In the genomic region with DNA sequence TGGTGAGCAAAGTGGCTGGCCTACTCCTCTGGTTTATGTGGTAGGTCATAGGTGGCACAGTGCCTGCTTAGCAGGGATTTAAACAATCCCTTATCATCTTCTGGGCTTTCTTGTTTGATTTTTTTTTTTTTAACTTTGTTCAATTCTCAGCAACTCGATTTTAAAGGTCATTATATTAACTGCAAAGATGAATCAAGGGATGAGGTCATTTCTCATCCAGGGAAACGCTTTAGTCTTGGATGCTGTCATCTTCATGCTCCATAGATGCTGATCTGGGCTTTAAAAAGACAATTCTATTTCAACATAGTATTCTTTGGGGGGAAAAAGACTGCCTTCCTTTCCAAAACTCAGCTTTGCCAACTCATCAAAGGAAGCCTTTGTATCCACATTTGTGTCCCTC, we compare ENCODE assay signal across 1 cellular context.
TF ChIP-seq lines count a peak whose summit lies in the region.

No MANE protein-coding gene starts in this region.

TF ChIP-seq in IMR-90, 13 proteins besides CTCF, POLR2A, EP300 and RAD21 (continued from another document):
- TF ChIP-seq, protein P1, sequence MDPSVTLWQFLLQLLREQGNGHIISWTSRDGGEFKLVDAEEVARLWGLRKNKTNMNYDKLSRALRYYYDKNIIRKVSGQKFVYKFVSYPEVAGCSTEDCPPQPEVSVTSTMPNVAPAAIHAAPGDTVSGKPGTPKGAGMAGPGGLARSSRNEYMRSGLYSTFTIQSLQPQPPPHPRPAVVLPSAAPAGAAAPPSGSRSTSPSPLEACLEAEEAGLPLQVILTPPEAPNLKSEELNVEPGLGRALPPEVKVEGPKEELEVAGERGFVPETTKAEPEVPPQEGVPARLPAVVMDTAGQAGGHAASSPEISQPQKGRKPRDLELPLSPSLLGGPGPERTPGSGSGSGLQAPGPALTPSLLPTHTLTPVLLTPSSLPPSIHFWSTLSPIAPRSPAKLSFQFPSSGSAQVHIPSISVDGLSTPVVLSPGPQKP (IDR thresholded peaks at IDR 0.05; ENCODE audit: borderline replicate concordance, low read depth, low read length), result no peak
- no peak for TF ChIP-seq BHLHE40 (IDR thresholded peaks at IDR 0.05; ENCODE audit: low read depth, low read length)
- no peak for TF ChIP-seq RCOR1 (IDR thresholded peaks at IDR 0.05; ENCODE audit: insufficient replicate concordance, low read length)
- no peak for TF ChIP-seq CEBPB (IDR thresholded peaks at IDR 0.05; ENCODE audit: low read depth, low read length)
- TF ChIP-seq NFE2L2 (IDR thresholded peaks at IDR 0.05; ENCODE audit: low read depth, low read length), result no peak
- TF ChIP-seq, protein P2, sequence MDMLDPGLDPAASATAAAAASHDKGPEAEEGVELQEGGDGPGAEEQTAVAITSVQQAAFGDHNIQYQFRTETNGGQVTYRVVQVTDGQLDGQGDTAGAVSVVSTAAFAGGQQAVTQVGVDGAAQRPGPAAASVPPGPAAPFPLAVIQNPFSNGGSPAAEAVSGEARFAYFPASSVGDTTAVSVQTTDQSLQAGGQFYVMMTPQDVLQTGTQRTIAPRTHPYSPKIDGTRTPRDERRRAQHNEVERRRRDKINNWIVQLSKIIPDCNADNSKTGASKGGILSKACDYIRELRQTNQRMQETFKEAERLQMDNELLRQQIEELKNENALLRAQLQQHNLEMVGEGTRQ (IDR thresholded peaks at IDR 0.05; ENCODE audit: low read depth, low read length), result no peak
- no peak for TF ChIP-seq MXI1 (IDR thresholded peaks at IDR 0.05; ENCODE audit: borderline replicate concordance, low read depth, low read length)
